32 cellular contexts compared by ENCODE assay signal in the genomic region with DNA sequence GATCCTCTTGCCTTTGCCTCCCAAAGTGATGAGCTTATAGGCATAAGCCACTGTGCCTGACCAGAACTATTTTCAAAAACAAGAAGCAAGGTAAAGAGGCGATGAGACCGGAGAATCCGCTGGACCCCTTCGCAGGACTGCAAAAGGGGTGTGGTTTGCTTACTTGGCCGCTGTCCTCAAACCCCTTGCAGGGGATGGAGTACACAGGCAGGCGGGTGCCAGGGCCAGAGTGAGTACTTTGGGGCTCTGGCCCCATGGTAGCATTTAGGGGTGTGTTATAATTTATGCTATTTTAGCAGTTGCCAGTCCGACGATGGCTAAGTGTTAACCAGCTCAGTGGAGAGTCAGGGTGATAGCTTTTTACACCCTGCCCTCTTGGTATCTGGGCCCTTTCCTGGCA.
"Had no signal": no experiment of that assay in that cellular context is flagged by ENCODE, and none has a peak within 500 bp of the region (broad histone marks: within the 10 kb centered on the region; RNA-seq: fewer than 3 reads in every experiment).

No MANE protein-coding gene starts in this region.

- H3K27me3 ChIP-seq: adrenal gland, body of pancreas, colonic mucosa had no signal

- ATAC-seq: activated CD4-positive, alpha-beta T cell treated with anti-CD3 and anti-CD28 coated beads for 36 hours; activated CD8-positive, alpha-beta memory T cell treated with anti-CD3 and anti-CD28 coated beads, Interleukin-2, amount 10 ng/mL, durations not matched to agents 7 days and 5 days; activated CD8-positive, alpha-beta T cell treated with anti-CD3 and anti-CD28 coated beads, Interleukin-2, amount 10 ng/mL, durations not matched to agents 7 days and 5 days; activated naive CD8-positive, alpha-beta T cell treated with anti-CD3 and anti-CD28 coated beads, Interleukin-2, amount 50 U/mL, for 24 hours; body of pancreas; esophagus mucosa; T-helper 17 cell had no signal

- H3K4me3 ChIP-seq: adrenal gland, body of pancreas, colonic mucosa had no signal

- H3K4me1 Mint-ChIP-seq: activated CD4-positive, alpha-beta T cell treated with anti-CD3 and anti-CD28 coated beads for 36 hours; activated CD4-positive, alpha-beta T cell treated with anti-CD3 and anti-CD28 coated beads, Interleukin-2, amount 10 ng/mL, durations not matched to agents 24 days and 14 days; activated CD8-positive, alpha-beta memory T cell treated with anti-CD3 and anti-CD28 coated beads, Interleukin-2, amount 10 ng/mL, durations not matched to agents 7 days and 5 days; activated naive CD4-positive, alpha-beta T cell treated with anti-CD3 and anti-CD28 coated beads, Interleukin-2, amount 50 U/mL, for 24 hours; activated naive CD8-positive, alpha-beta T cell treated with anti-CD3 and anti-CD28 coated beads for 36 hours; activated naive CD8-positive, alpha-beta T cell treated with anti-CD3 and anti-CD28 coated beads, Interleukin-2, amount 50 U/mL, for 24 hours; T-helper 17 cell had no signal

- H3K36me3 Mint-ChIP-seq: activated CD4-positive, alpha-beta memory T cell treated with anti-CD3 and anti-CD28 coated beads for 36 hours; activated CD8-positive, alpha-beta memory T cell treated with anti-CD3 and anti-CD28 coated beads, Interleukin-2, amount 10 ng/mL, durations not matched to agents 7 days and 5 days; activated naive CD4-positive, alpha-beta T cell treated with anti-CD3 and anti-CD28 coated beads, Interleukin-2, amount 50 U/mL, for 24 hours; activated naive CD8-positive, alpha-beta T cell treated with anti-CD3 and anti-CD28 coated beads for 36 hours had no signal

- DNase-seq: activated CD4-positive, alpha-beta memory T cell treated with anti-CD3 and anti-CD28 coated beads for 36 hours; activated CD4-positive, alpha-beta T cell treated with anti-CD3 and anti-CD28 coated beads for 36 hours; activated CD4-positive, alpha-beta T cell treated with anti-CD3 and anti-CD28 coated beads, Interleukin-2, amount 10 ng/mL, durations not matched to agents 24 days and 14 days; activated CD4-positive, CD25-positive, alpha-beta regulatory T cell; activated CD4-positive, CD25-positive, alpha-beta regulatory T cell treated with anti-CD3 and anti-CD28 coated beads, Interleukin-2, amount 50 U/mL, for 72 hours; activated CD8-positive, alpha-beta memory T cell treated with anti-CD3 and anti-CD28 coated beads, Interleukin-2, amount 10 ng/mL, durations not matched to agents 7 days and 5 days; activated CD8-positive, alpha-beta memory T cell treated with anti-CD3 and anti-CD28 coated beads, Interleukin-2, amount 50 U/mL, for 4 hours; activated CD8-positive, alpha-beta T cell treated with anti-CD3 and anti-CD28 coated beads, Interleukin-2, amount 10 ng/mL, durations not matched to agents 7 days and 5 days; activated effector memory CD4-positive, alpha-beta T cell treated with anti-CD3 and anti-CD28 coated beads, Interleukin-2, amount 50 U/mL, for 16 hours; activated naive CD4-positive, alpha-beta T cell treated with anti-CD3 and anti-CD28 coated beads for 36 hours; activated naive CD8-positive, alpha-beta T cell treated with anti-CD3 and anti-CD28 coated beads for 36 hours; activated naive CD8-positive, alpha-beta T cell treated with anti-CD3 and anti-CD28 coated beads, Interleukin-2, amount 50 U/mL, for 24 hours; activated T-cell treated with anti-CD3 and anti-CD28 coated beads, Interleukin-2, amount 50 U/mL, for 1 hour; activated T-cell treated with anti-CD3 and anti-CD28 coated beads, Interleukin-2, amount 50 U/mL, for 48 hours; adrenal gland; amygdala; aorta; body of pancreas; central memory CD4-positive, alpha-beta T cell; cerebellar nuclear complex; colonic mucosa; effector CD8-positive, alpha-beta T cell; foreskin fibroblast; head of caudate nucleus; T-helper 17 cell; T1000; WERI-Rb-1 had no signal

- H3K9me3 Mint-ChIP-seq: activated naive CD4-positive, alpha-beta T cell treated with anti-CD3 and anti-CD28 coated beads for 36 hours; activated naive CD4-positive, alpha-beta T cell treated with anti-CD3 and anti-CD28 coated beads, Interleukin-2, amount 50 U/mL, for 24 hours; activated T-helper 2 cell treated with anti-CD3 and anti-CD28 coated beads, Interferon-gamma antibody, Interleukin-2, Interleukin-4, amounts not matched to agents 10 μg/mL and 5 μg/mL and 100 μg/mL, durations not matched to agents 14 hours and 24 hours and 36 hours had no signal

- H3K9me3 ChIP-seq: adrenal gland, body of pancreas had no signal

- H3K27ac Mint-ChIP-seq: activated CD4-positive, alpha-beta memory T cell treated with anti-CD3 and anti-CD28 coated beads for 36 hours; activated CD4-positive, alpha-beta T cell treated with anti-CD3 and anti-CD28 coated beads for 36 hours; activated CD4-positive, alpha-beta T cell treated with anti-CD3 and anti-CD28 coated beads, Interleukin-2, amount 10 ng/mL, durations not matched to agents 24 days and 14 days; activated CD8-positive, alpha-beta memory T cell treated with anti-CD3 and anti-CD28 coated beads, Interleukin-2, amount 10 ng/mL, durations not matched to agents 7 days and 5 days; activated CD8-positive, alpha-beta T cell treated with anti-CD3 and anti-CD28 coated beads, Interleukin-2, amount 10 ng/mL, durations not matched to agents 7 days and 5 days; activated naive CD4-positive, alpha-beta T cell treated with anti-CD3 and anti-CD28 coated beads for 36 hours; activated naive CD4-positive, alpha-beta T cell treated with anti-CD3 and anti-CD28 coated beads, Interleukin-2, amount 50 U/mL, for 24 hours; activated naive CD8-positive, alpha-beta T cell treated with anti-CD3 and anti-CD28 coated beads for 36 hours; activated naive CD8-positive, alpha-beta T cell treated with anti-CD3 and anti-CD28 coated beads, Interleukin-2, amount 50 U/mL, for 24 hours; activated T-helper 1 cell treated with anti-CD3 and anti-CD28 coated beads, Interleukin-12 subunit alpha, Interleukin-12 subunit beta, Interleukin-2, Interleukin-4 antibody, amounts not matched to agents 30 ng/mL and 10 ng/mL and 1 ng/mL, durations not matched to agents 14 hours and 24 hours and 36 hours; activated T-helper 2 cell treated with anti-CD3 and anti-CD28 coated beads, Interferon-gamma antibody, Interleukin-2, Interleukin-4, amounts not matched to agents 10 μg/mL and 5 μg/mL and 100 μg/mL, durations not matched to agents 14 hours and 24 hours and 36 hours; T-helper 17 cell; T-helper 2 cell treated with Interferon-gamma antibody and Interleukin-4, amounts not matched to agents 5 μg/mL and 100 μg/mL, for 36 hours had no signal

- H3K27ac ChIP-seq: adrenal gland, body of pancreas, colonic mucosa, WERI-Rb-1 had no signal

- H3K27me3 Mint-ChIP-seq: activated CD4-positive, alpha-beta memory T cell treated with anti-CD3 and anti-CD28 coated beads for 36 hours; activated CD4-positive, alpha-beta T cell treated with anti-CD3 and anti-CD28 coated beads for 36 hours; activated CD4-positive, alpha-beta T cell treated with anti-CD3 and anti-CD28 coated beads, Interleukin-2, amount 10 ng/mL, durations not matched to agents 24 days and 14 days; activated CD8-positive, alpha-beta memory T cell treated with anti-CD3 and anti-CD28 coated beads, Interleukin-2, amount 10 ng/mL, durations not matched to agents 7 days and 5 days; activated naive CD4-positive, alpha-beta T cell treated with anti-CD3 and anti-CD28 coated beads, Interleukin-2, amount 50 U/mL, for 24 hours; activated naive CD8-positive, alpha-beta T cell treated with anti-CD3 and anti-CD28 coated beads for 36 hours; activated naive CD8-positive, alpha-beta T cell treated with anti-CD3 and anti-CD28 coated beads, Interleukin-2, amount 50 U/mL, for 24 hours; T-helper 17 cell had no signal

- H3K4me3 Mint-ChIP-seq: activated CD4-positive, alpha-beta memory T cell treated with anti-CD3 and anti-CD28 coated beads for 36 hours; activated CD4-positive, alpha-beta T cell treated with anti-CD3 and anti-CD28 coated beads for 36 hours; activated CD4-positive, alpha-beta T cell treated with anti-CD3 and anti-CD28 coated beads, Interleukin-2, amount 10 ng/mL, durations not matched to agents 24 days and 14 days; activated CD8-positive, alpha-beta memory T cell treated with anti-CD3 and anti-CD28 coated beads, Interleukin-2, amount 10 ng/mL, durations not matched to agents 7 days and 5 days; activated CD8-positive, alpha-beta T cell treated with anti-CD3 and anti-CD28 coated beads, Interleukin-2, amount 10 ng/mL, durations not matched to agents 7 days and 5 days; activated naive CD4-positive, alpha-beta T cell treated with anti-CD3 and anti-CD28 coated beads for 36 hours; activated naive CD4-positive, alpha-beta T cell treated with anti-CD3 and anti-CD28 coated beads, Interleukin-2, amount 50 U/mL, for 24 hours; activated naive CD8-positive, alpha-beta T cell treated with anti-CD3 and anti-CD28 coated beads for 36 hours; activated naive CD8-positive, alpha-beta T cell treated with anti-CD3 and anti-CD28 coated beads, Interleukin-2, amount 50 U/mL, for 24 hours; activated T-helper 1 cell treated with anti-CD3 and anti-CD28 coated beads, Interleukin-12 subunit alpha, Interleukin-12 subunit beta, Interleukin-2, Interleukin-4 antibody, amounts not matched to agents 30 ng/mL and 10 ng/mL and 1 ng/mL, durations not matched to agents 14 hours and 24 hours and 36 hours; T-helper 17 cell; T-helper 2 cell treated with Interferon-gamma antibody and Interleukin-4, amounts not matched to agents 5 μg/mL and 100 μg/mL, for 36 hours had no signal

- H3K36me3 ChIP-seq: adrenal gland, colonic mucosa, WERI-Rb-1 had no signal

- H3K4me1 ChIP-seq: adrenal gland, body of pancreas, colonic mucosa had no signal
